In genomic region chr5:114316167-114316566, GRCh38 we compare ENCODE assay signal across 25 cellular contexts. TPM values are rescaled to one million over a fixed set of nuclear protein-coding genes. Genes with fewer than 3 reads are reported as not detected.
"Had no signal": no experiment of that assay in that cellular context is flagged by ENCODE, and none has a peak within 500 bp of the region (broad histone marks: within the 10 kb centered on the region; RNA-seq: fewer than 3 reads in every experiment).

No MANE protein-coding gene starts in this region.

- H3K4me3 Mint-ChIP-seq: activated CD4-positive, alpha-beta T cell treated with anti-CD3 and anti-CD28 coated beads, Interleukin-2, amount 10 ng/mL, durations not matched to agents 24 days and 14 days; activated CD8-positive, alpha-beta T cell treated with anti-CD3 and anti-CD28 coated beads, Interleukin-2, amount 10 ng/mL, durations not matched to agents 7 days and 5 days; activated naive CD8-positive, alpha-beta T cell treated with anti-CD3 and anti-CD28 coated beads, Interleukin-2, amount 10 ng/mL, durations not matched to agents 7 days and 5 days; activated T-cell treated with anti-CD3 and anti-CD28 coated beads, Interleukin-2, amount 50 U/mL, for 24 hours; brain; natural killer cell; stimulated activated memory B cell treated with anti-CD40 and anti-IgM and Interleukin-4, amounts not matched to agents 10 μg/mL and 1 μg/mL and 100 μg/mL, for 72 hours had no signal

- H2AFZ ChIP-seq: parathyroid adenoma had no signal

- ATAC-seq: activated CD8-positive, alpha-beta T cell treated with anti-CD3 and anti-CD28 coated beads, Interleukin-2, amount 10 ng/mL, durations not matched to agents 7 days and 5 days; left ventricle myocardium superior; natural killer cell; stimulated activated memory B cell treated with anti-CD40 and anti-IgM and Interleukin-4, amounts not matched to agents 10 μg/mL and 1 μg/mL and 100 μg/mL, for 72 hours had no signal

- H3K4me1 ChIP-seq: parathyroid adenoma, spleen, testis had no signal

- H3K4me1 Mint-ChIP-seq: activated CD4-positive, alpha-beta T cell treated with anti-CD3 and anti-CD28 coated beads, Interleukin-2, amount 10 ng/mL, durations not matched to agents 24 days and 14 days; activated naive CD8-positive, alpha-beta T cell treated with anti-CD3 and anti-CD28 coated beads, Interleukin-2, amount 10 ng/mL, durations not matched to agents 7 days and 5 days; natural killer cell; stimulated activated memory B cell treated with anti-CD40 and anti-IgM and Interleukin-4, amounts not matched to agents 10 μg/mL and 1 μg/mL and 100 μg/mL, for 72 hours had no signal

- H3K79me2 ChIP-seq: parathyroid adenoma had no signal

- H3K9ac ChIP-seq: parathyroid adenoma had no signal

- H3K27me3 Mint-ChIP-seq: activated CD4-positive, alpha-beta T cell treated with anti-CD3 and anti-CD28 coated beads, Interleukin-2, amount 10 ng/mL, durations not matched to agents 24 days and 14 days; activated naive CD8-positive, alpha-beta T cell treated with anti-CD3 and anti-CD28 coated beads, Interleukin-2, amount 10 ng/mL, durations not matched to agents 7 days and 5 days; activated T-cell treated with anti-CD3 and anti-CD28 coated beads, Interleukin-2, amount 50 U/mL, for 24 hours; stimulated activated memory B cell treated with anti-CD40 and anti-IgM and Interleukin-4, amounts not matched to agents 10 μg/mL and 1 μg/mL and 100 μg/mL, for 72 hours had no signal

- FAIRE-seq: colon, kidney had no signal

- DNase-seq: activated CD4-positive, alpha-beta T cell treated with anti-CD3 and anti-CD28 coated beads, Interleukin-2, amount 10 ng/mL, durations not matched to agents 24 days and 14 days; activated CD8-positive, alpha-beta T cell treated with anti-CD3 and anti-CD28 coated beads, Interleukin-2, amount 10 ng/mL, durations not matched to agents 7 days and 5 days; activated naive CD4-positive, alpha-beta T cell treated with Interleukin-2 at 50 U/mL for 16 hours; activated naive CD8-positive, alpha-beta T cell treated with anti-CD3 and anti-CD28 coated beads, Interleukin-2, amount 10 ng/mL, durations not matched to agents 7 days and 5 days; activated T-cell treated with anti-CD3 and anti-CD28 coated beads, Interleukin-2, amount 50 U/mL, for 24 hours; anterior cingulate cortex; caudate nucleus; dorsolateral prefrontal cortex; foreskin melanocyte; glutamatergic neuron; kidney; left ventricle myocardium superior; natural killer cell; sigmoid colon; spleen; stimulated activated CD4-positive, alpha-beta T cell treated with anti-CD3 and anti-CD28 coated beads, Interleukin-4, amount 100 ng/mL, for 4 hours; T1000; testis had no signal

- H3K4me3 ChIP-seq: dorsolateral prefrontal cortex, sigmoid colon, spleen, testis had no signal

- H3K27ac Mint-ChIP-seq: activated CD4-positive, alpha-beta T cell treated with anti-CD3 and anti-CD28 coated beads, Interleukin-2, amount 10 ng/mL, durations not matched to agents 24 days and 14 days; activated CD8-positive, alpha-beta T cell treated with anti-CD3 and anti-CD28 coated beads, Interleukin-2, amount 10 ng/mL, durations not matched to agents 7 days and 5 days; activated naive CD8-positive, alpha-beta T cell treated with anti-CD3 and anti-CD28 coated beads, Interleukin-2, amount 10 ng/mL, durations not matched to agents 7 days and 5 days; activated T-cell treated with anti-CD3 and anti-CD28 coated beads, Interleukin-2, amount 50 U/mL, for 24 hours; activated T-helper 2 cell treated with anti-CD3 and anti-CD28 coated beads, Interferon-gamma antibody, Interleukin-2, Interleukin-4, amounts not matched to agents 10 μg/mL and 5 μg/mL and 100 μg/mL, durations not matched to agents 14 hours and 24 hours and 36 hours; brain; natural killer cell; stimulated activated memory B cell treated with anti-CD40 and anti-IgM and Interleukin-4, amounts not matched to agents 10 μg/mL and 1 μg/mL and 100 μg/mL, for 72 hours had no signal

- H3K27me3 ChIP-seq: dorsolateral prefrontal cortex, neutrophil, sigmoid colon, spleen, testis had no signal

- H3K27ac ChIP-seq: dorsolateral prefrontal cortex, epithelial cell of prostate, neutrophil, parathyroid adenoma, sigmoid colon, spleen, testis had no signal

- H3K9me3 ChIP-seq: neutrophil, sigmoid colon, spleen, testis had no signal

- H3K36me3 ChIP-seq: neutrophil, sigmoid colon, spleen had no signal

- H3K36me3 Mint-ChIP-seq: activated naive CD8-positive, alpha-beta T cell treated with anti-CD3 and anti-CD28 coated beads, Interleukin-2, amount 10 ng/mL, durations not matched to agents 7 days and 5 days; brain; natural killer cell; stimulated activated memory B cell treated with anti-CD40 and anti-IgM and Interleukin-4, amounts not matched to agents 10 μg/mL and 1 μg/mL and 100 μg/mL, for 72 hours had no signal

- H3K9me3 Mint-ChIP-seq: activated CD4-positive, alpha-beta T cell treated with anti-CD3 and anti-CD28 coated beads, Interleukin-2, amount 10 ng/mL, durations not matched to agents 24 days and 14 days; activated naive CD8-positive, alpha-beta T cell treated with anti-CD3 and anti-CD28 coated beads, Interleukin-2, amount 10 ng/mL, durations not matched to agents 7 days and 5 days; activated T-cell treated with anti-CD3 and anti-CD28 coated beads, Interleukin-2, amount 50 U/mL, for 24 hours; activated T-helper 2 cell treated with anti-CD3 and anti-CD28 coated beads, Interferon-gamma antibody, Interleukin-2, Interleukin-4, amounts not matched to agents 10 μg/mL and 5 μg/mL and 100 μg/mL, durations not matched to agents 14 hours and 24 hours and 36 hours; brain; natural killer cell; stimulated activated memory B cell treated with anti-CD40 and anti-IgM and Interleukin-4, amounts not matched to agents 10 μg/mL and 1 μg/mL and 100 μg/mL, for 72 hours had no signal

RNA-seq across cellular contexts. Expression of gene KCNN2, which starts 45.7 kb away (rescaled TPM):
- total RNA-seq: activated CD4-positive, alpha-beta T cell treated with anti-CD3 and anti-CD28 coated beads, Interleukin-2, amount 10 ng/mL, durations not matched to agents 24 days and 14 days; activated CD8-positive, alpha-beta T cell treated with anti-CD3 and anti-CD28 coated beads, Interleukin-2, amount 10 ng/mL, durations not matched to agents 7 days and 5 days; activated naive CD8-positive, alpha-beta T cell treated with anti-CD3 and anti-CD28 coated beads, Interleukin-2, amount 10 ng/mL, durations not matched to agents 7 days and 5 days; activated T-helper 2 cell treated with anti-CD3 and anti-CD28 coated beads, Interferon-gamma antibody, Interleukin-2, Interleukin-4, amounts not matched to agents 10 μg/mL and 5 μg/mL and 100 μg/mL, durations not matched to agents 14 hours and 24 hours and 36 hours; natural killer cell had no signal
